In genomic region chr1:40130892-40131291, GRCh38 we compare ENCODE assay signal across 17 cellular contexts. TPM values are rescaled to one million over a fixed set of nuclear protein-coding genes. Genes with fewer than 3 reads are reported as not detected.
DNase-seq lines count a peak whose midpoint lies in the region; ATAC-seq and TF ChIP-seq lines count a peak whose summit lies in the region.
"Had no signal": no experiment of that assay in that cellular context is flagged by ENCODE, and none has a peak within 500 bp of the region (broad histone marks: within the 10 kb centered on the region; RNA-seq: fewer than 3 reads in every experiment).

No MANE protein-coding gene starts in this region.

- peak; percentile 76 for DNase-seq in CMK (ENCODE audit: low read depth)
- DNase-seq in M059J (ENCODE audit: low read depth): peak; percentile 88
- peak; percentile 54 for DNase-seq in SIG-M5 (lab: John Stamatoyannopoulos, UW)
- DNase-seq in foreskin fibroblast: peak; percentile 6 to 14
- DNase-seq in NCI-H2107 (lab: John Stamatoyannopoulos, UW): no peak
- no peak for DNase-seq in stimulated activated naive CD4-positive, alpha-beta T cell treated with Interleukin-2 at 50 U/mL for 16 hours (lab: John Stamatoyannopoulos, UW)
- DNase-seq: activated CD4-positive, alpha-beta T cell treated with anti-CD3 and anti-CD28 coated beads, Interleukin-2, amount 50 U/mL, for 4 hours; GOT3; heart right ventricle; MM.1S; retina; stimulated activated CD4-positive, alpha-beta T cell treated with anti-CD3 and anti-CD28 coated beads, Interleukin-15, amount 100 ng/mL, for 24 hours; stomach; T-helper 9 cell had no signal

- no peak for ATAC-seq in GM18502 (IDR thresholded peaks at IDR 0.05; ENCODE audit: poor library complexity, unreplicated experiment)
- ATAC-seq in GM21526 (IDR thresholded peaks at IDR 0.05; ENCODE audit: low FRiP score, unreplicated experiment): no peak
- ATAC-seq: heart right ventricle, Right ventricle myocardium inferior had no signal

- TF ChIP-seq CTCF in foreskin fibroblast (IDR thresholded peaks at IDR 0.05; ENCODE audit: low read depth, low read length): no peak

- H3K4me3 ChIP-seq in foreskin fibroblast (ENCODE audit: low read depth in 1 of 2, low read length in 2 of 2): no peak overlapping the region
- H3K4me3 ChIP-seq: heart right ventricle, stomach had no signal

RNA-seq across cellular contexts. Expression of gene RLF, which starts 30.3 kb away (rescaled TPM):
- 14.5 and 19.6 TPM in 2 replicates for total RNA-seq in M059J (2014; rRNA removed; shearing (Covaris generic))

RNA-seq across cellular contexts. Expression of gene PPT1, which starts 33.8 kb away (rescaled TPM):
- 112 TPM in 2 replicates for total RNA-seq in M059J (2014; rRNA removed; shearing (Covaris generic))

Comparison
In these comparisons a context has a peak if more than half of its experiments do, and no peak if none do; other contexts are left out.
1. DNase-seq: peak in CMK (single experiment), M059J (single experiment), SIG-M5 (single experiment) and foreskin fibroblast (2 of 2); none in NCI-H2107 (single experiment) and stimulated activated naive CD4-positive, alpha-beta T cell treated with Interleukin-2 at 50 U/mL for 16 hours (single experiment).